ENCODE assay signal across 15 cellular contexts in genomic region chr3:193911784-193912183, GRCh38.
DNase-seq lines count a peak whose midpoint lies in the region; ATAC-seq and TF ChIP-seq lines count a peak whose summit lies in the region.
"Had no signal": no experiment of that assay in that cellular context is flagged by ENCODE, and none has a peak within 500 bp of the region (broad histone marks: within the 10 kb centered on the region; RNA-seq: fewer than 3 reads in every experiment).

No MANE protein-coding gene starts in this region.

- no peak overlapping the region for H3K9ac ChIP-seq in neural progenitor cell

- no peaks in the 10 kb centered on the region for H3K27me3 Mint-ChIP-seq in CD8-positive, alpha-beta T cell (ENCODE audit: low read depth)
- peaks cover 36% of the 10 kb centered on the region for H3K27me3 Mint-ChIP-seq in neural progenitor cell (ENCODE audit: insufficient read depth, low read depth)

- intact Hi-C loops in CD8-positive, alpha-beta T cell (cut with DNase I, micrococcal nuclease) = no loop called here

- H4K20me1 ChIP-seq in neural progenitor cell (ENCODE audit: low read depth) = no peaks in the 10 kb centered on the region

- peaks cover 16% of the 10 kb centered on the region for H3K4me1 Mint-ChIP-seq in CD8-positive, alpha-beta T cell (ENCODE audit: low read depth)
- H3K4me1 Mint-ChIP-seq in neural progenitor cell = peaks cover 43% of the 10 kb centered on the region

- H3K4me3 Mint-ChIP-seq in CD8-positive, alpha-beta T cell = no peak overlapping the region
- H3K4me3 Mint-ChIP-seq in neural progenitor cell = no peak overlapping the region

- no peak for TF ChIP-seq CTCF in CD8-positive, alpha-beta T cell (IDR thresholded peaks at IDR 0.05)
- no peak for TF ChIP-seq CTCF in neural progenitor cell (IDR thresholded peaks at IDR 0.05)

- H3K27me3 ChIP-seq in CD8-positive, alpha-beta T cell (ENCODE audit: insufficient read depth, low read length) = no peaks in the 10 kb centered on the region
- no peaks in the 10 kb centered on the region for H3K27me3 ChIP-seq in neural progenitor cell
- H3K27me3 ChIP-seq: gastroesophageal sphincter, left lung had no signal

- H3F3A ChIP-seq in neural progenitor cell (ENCODE audit: low read depth) = peaks cover 35% of the 10 kb centered on the region

- H3K4me3 ChIP-seq in CD8-positive, alpha-beta T cell (ENCODE audit: low read depth, low read length) = no peak overlapping the region
- H3K4me3 ChIP-seq in neural progenitor cell = no peak overlapping the region
- H3K4me3 ChIP-seq: gastroesophageal sphincter, left lung, skin epidermis had no signal

- H3K27ac ChIP-seq in CD8-positive, alpha-beta T cell (ENCODE audit: low read depth, low read length) = no peak overlapping the region
- H3K27ac ChIP-seq in KOPT-K1 (ENCODE audit: low read depth, low read length, poor library complexity, severe bottlenecking) (peak overlapping the region; percentile 46), neural progenitor cell (no peak overlapping the region)
- H3K27ac ChIP-seq: gastroesophageal sphincter had no signal

- POLR2A ChIA-PET in CD8-positive, alpha-beta T cell (lab: Charles Lee) = no interaction called here

- CTCF ChIA-PET in CD8-positive, alpha-beta T cell (lab: Charles Lee) = no interaction called here

- peaks cover 7% of the 10 kb centered on the region for H3K4me1 ChIP-seq in CD8-positive, alpha-beta T cell (ENCODE audit: insufficient read depth, low read length)
- H3K4me1 ChIP-seq in neural progenitor cell = peaks cover 33% of the 10 kb centered on the region

- no peaks in the 10 kb centered on the region for H3K36me3 ChIP-seq in CD8-positive, alpha-beta T cell (ENCODE audit: insufficient read depth, low read length)
- no peaks in the 10 kb centered on the region for H3K36me3 ChIP-seq in KOPT-K1 (ENCODE audit: insufficient read depth, low read length)
- H3K36me3 ChIP-seq in neural progenitor cell = no peaks in the 10 kb centered on the region
- H3K36me3 ChIP-seq: gastroesophageal sphincter, left lung had no signal

- peak overlapping the region; percentile 69 for H3K27ac Mint-ChIP-seq in CD8-positive, alpha-beta T cell
- peak overlapping the region in 1 of 2 donors; percentile 60 for H3K27ac Mint-ChIP-seq in activated naive CD4-positive, alpha-beta T cell treated with anti-CD3 and anti-CD28 coated beads, Interleukin-2, amount 50 U/mL, for 72 hours
- H3K27ac Mint-ChIP-seq in neural progenitor cell = no peak overlapping the region

- no peaks in the 10 kb centered on the region for H3K36me3 Mint-ChIP-seq in CD8-positive, alpha-beta T cell
- H3K36me3 Mint-ChIP-seq in activated naive CD4-positive, alpha-beta T cell treated with anti-CD3 and anti-CD28 coated beads, Interleukin-2, amount 50 U/mL, for 72 hours = peaks cover 0 to 12% of the 10 kb centered on the region in 2 donors
- no peaks in the 10 kb centered on the region for H3K36me3 Mint-ChIP-seq in neural progenitor cell

- no peaks in the 10 kb centered on the region for H3K79me2 ChIP-seq in neural progenitor cell (ENCODE audit: low read depth)

- no peaks in the 10 kb centered on the region for H3K9me3 Mint-ChIP-seq in CD8-positive, alpha-beta T cell
- H3K9me3 Mint-ChIP-seq in activated naive CD4-positive, alpha-beta T cell treated with anti-CD3 and anti-CD28 coated beads, Interleukin-2, amount 50 U/mL, for 72 hours = peaks cover 4 to 10% of the 10 kb centered on the region in 2 donors
- H3K9me3 Mint-ChIP-seq in neural progenitor cell = peaks cover 15% of the 10 kb centered on the region

- no peaks in the 10 kb centered on the region for H3K9me3 ChIP-seq in CD8-positive, alpha-beta T cell (ENCODE audit: low read length)
- H3K9me3 ChIP-seq in KOPT-K1 (ENCODE audit: insufficient read depth, low read length, poor library complexity, severe bottlenecking) (peaks cover 9% of the 10 kb centered on the region), neural progenitor cell (ENCODE audit: low read depth) (no peaks in the 10 kb centered on the region)

- peak overlapping the region; percentile 24 for H3K4me2 ChIP-seq in neural progenitor cell

- ATAC-seq in CD8-positive, alpha-beta T cell = no peak
- ATAC-seq in activated naive CD4-positive, alpha-beta T cell treated with anti-CD3 and anti-CD28 coated beads, Interleukin-2, amount 50 U/mL, for 72 hours = peak; percentile 46 to 76
- ATAC-seq: gastroesophageal sphincter had no signal

- H2AFZ ChIP-seq in neural progenitor cell (replicated peaks) = peak overlapping the region; percentile 63

- no peak for DNase-seq in CD8-positive, alpha-beta T cell
- no peak for DNase-seq in activated naive CD4-positive, alpha-beta T cell treated with anti-CD3 and anti-CD28 coated beads, Interleukin-2, amount 50 U/mL, for 72 hours (ENCODE audit: low spot score in 2 of 2)
- DNase-seq in neural progenitor cell (ENCODE audit: low spot score) (no peak), cerebellar cortex (ENCODE audit: low spot score) (no peak), OCI-M2 (lab: John Stamatoyannopoulos, UW; ENCODE audit: unreplicated experiment) (no peak), DMS79 (lab: John Stamatoyannopoulos, UW) (no peak)
- DNase-seq: activated CD4-positive, CD25-positive, alpha-beta regulatory T cell treated with anti-CD3 and anti-CD28 coated beads, Interleukin-2, amount 50 U/mL, for 72 hours; left lung; NCI-H2081; posterior cingulate gyrus; SHP77; stimulated activated CD4-positive, alpha-beta T cell treated with anti-CD3 and anti-CD28 coated beads, Interleukin-4, amount 100 ng/mL, for 4 hours had no signal
